21 cellular contexts compared by ENCODE assay signal in genomic region chr20:32301719-32302506, GRCh38. TPM values are rescaled to one million over a fixed set of nuclear protein-coding genes. Genes with fewer than 3 reads are reported as not detected.
DNase-seq lines count a peak whose midpoint lies in the region; ATAC-seq, FAIRE-seq and TF ChIP-seq lines count a peak whose summit lies in the region.
"Had no signal": no experiment of that assay in that cellular context is flagged by ENCODE, and none has a peak within 500 bp of the region (broad histone marks: within the 10 kb centered on the region; RNA-seq: fewer than 3 reads in every experiment).

No MANE protein-coding gene starts in this region.

- no peaks in the 10 kb centered on the region for H3K27me3 ChIP-seq in endothelial cell of umbilical vein (ENCODE audit: control insufficient read depth in 2 of 2, insufficient read depth in 2 of 2, low read length in 2 of 2)
- no peaks in the 10 kb centered on the region for H3K27me3 ChIP-seq in stomach
- H3K27me3 ChIP-seq: neutrophil had no signal

- H3K79me2 ChIP-seq in endothelial cell of umbilical vein (ENCODE audit: control insufficient read depth, insufficient read depth, low read length) = peaks cover 9% of the 10 kb centered on the region

- H4K20me1 ChIP-seq in endothelial cell of umbilical vein (replicated peaks; ENCODE audit: control insufficient read depth, extremely low read depth, insufficient read depth, low read length) = no peaks in the 10 kb centered on the region

- POLR2A ChIA-PET in endothelial cell of umbilical vein (lab: Charles Lee) = no interaction called here

- H3K27ac Mint-ChIP-seq in activated naive CD8-positive, alpha-beta T cell = peak overlapping the region; percentile 62
- no peak overlapping the region for H3K27ac Mint-ChIP-seq in activated naive CD8-positive, alpha-beta T cell treated with anti-CD3 and anti-CD28 coated beads for 36 hours
- peak overlapping the region; percentile 61 for H3K27ac Mint-ChIP-seq in T-helper 17 cell
- H3K27ac Mint-ChIP-seq in stimulated activated naive CD8-positive, alpha-beta T cell treated with anti-CD3 and anti-CD28 coated beads, Interleukin-15, Interleukin-2, amounts not matched to agents 100 ng/mL and 50 ng/mL, for 24 hours = peak overlapping the region; percentile 78

- no peaks in the 10 kb centered on the region for H3K36me3 ChIP-seq in endothelial cell of umbilical vein (ENCODE audit: control insufficient read depth in 2 of 2, extremely low read depth in 1 of 2, insufficient read depth in 2 of 2, low read length in 2 of 2)
- no peaks in the 10 kb centered on the region for H3K36me3 ChIP-seq in stomach
- H3K36me3 ChIP-seq: HAP-1, neutrophil had no signal

- no peak overlapping the region for H2AFZ ChIP-seq in endothelial cell of umbilical vein (ENCODE audit: low read depth, low read length)

- WGBS in stomach, 5 donors = 85 to 90% (median 89%) methylated on average over 5 of the region's 5 CpGs

- dilution Hi-C loops in endothelial cell of umbilical vein (cut with MboI; ENCODE audit: extremely low pct_ligation_motif_present, low sequenced_read_pairs) = no loop called here

- no peaks in the 10 kb centered on the region for H3K9me3 Mint-ChIP-seq in activated naive CD8-positive, alpha-beta T cell (ENCODE audit: low read depth)
- H3K9me3 Mint-ChIP-seq in activated naive CD8-positive, alpha-beta T cell treated with anti-CD3 and anti-CD28 coated beads for 36 hours = no peaks in the 10 kb centered on the region
- H3K9me3 Mint-ChIP-seq in stimulated activated naive CD8-positive, alpha-beta T cell treated with anti-CD3 and anti-CD28 coated beads, Interleukin-15, Interleukin-2, amounts not matched to agents 100 ng/mL and 50 ng/mL, for 24 hours = no peaks in the 10 kb centered on the region

- no peak overlapping the region for H3K9ac ChIP-seq in endothelial cell of umbilical vein (replicated peaks; ENCODE audit: extremely low read depth, insufficient read depth, low read length)

- CTCF ChIA-PET in endothelial cell of umbilical vein (lab: Charles Lee) = no interaction called here

- peak; percentile 61 for FAIRE-seq in endothelial cell of umbilical vein (lab: Jason Lieb, UNC)
- FAIRE-seq: RCC 7860, small intestine had no signal

- H3K36me3 Mint-ChIP-seq in activated naive CD8-positive, alpha-beta T cell = peaks cover 3% of the 10 kb centered on the region
- peaks cover 17% of the 10 kb centered on the region for H3K36me3 Mint-ChIP-seq in activated naive CD8-positive, alpha-beta T cell treated with anti-CD3 and anti-CD28 coated beads for 36 hours
- no peaks in the 10 kb centered on the region for H3K36me3 Mint-ChIP-seq in T-helper 17 cell (ENCODE audit: low read depth)
- H3K36me3 Mint-ChIP-seq in stimulated activated naive CD8-positive, alpha-beta T cell treated with anti-CD3 and anti-CD28 coated beads, Interleukin-15, Interleukin-2, amounts not matched to agents 100 ng/mL and 50 ng/mL, for 24 hours (ENCODE audit: low read depth) = peaks cover 46% of the 10 kb centered on the region

- H3K4me2 ChIP-seq in endothelial cell of umbilical vein (ENCODE audit: insufficient read depth, low read length) = no peak overlapping the region

- H3K27ac ChIP-seq in endothelial cell of umbilical vein (ENCODE audit: insufficient read depth, low read depth, low read length) (no peak overlapping the region), stomach (no peak overlapping the region)
- H3K27ac ChIP-seq: neutrophil, VCaP had no signal

- peaks cover 10% of the 10 kb centered on the region for H3K4me1 ChIP-seq in endothelial cell of umbilical vein (ENCODE audit: control insufficient read depth, extremely low read depth, insufficient read depth, low read length)
- peaks cover 7 to 31% (median 18%) of the 10 kb centered on the region in 4 donors for H3K4me1 ChIP-seq in stomach

- no peaks in the 10 kb centered on the region for H3K27me3 Mint-ChIP-seq in activated naive CD8-positive, alpha-beta T cell
- H3K27me3 Mint-ChIP-seq in activated naive CD8-positive, alpha-beta T cell treated with anti-CD3 and anti-CD28 coated beads for 36 hours = no peaks in the 10 kb centered on the region
- no peaks in the 10 kb centered on the region for H3K27me3 Mint-ChIP-seq in T-helper 17 cell
- H3K27me3 Mint-ChIP-seq in stimulated activated naive CD8-positive, alpha-beta T cell treated with anti-CD3 and anti-CD28 coated beads, Interleukin-15, Interleukin-2, amounts not matched to agents 100 ng/mL and 50 ng/mL, for 24 hours = no peaks in the 10 kb centered on the region

- no peak for ATAC-seq in T-helper 17 cell
- no peak for ATAC-seq in GM21447 (IDR thresholded peaks at IDR 0.05; ENCODE audit: unreplicated experiment)
- no peak for ATAC-seq in HG03280 (IDR thresholded peaks at IDR 0.05; ENCODE audit: unreplicated experiment)

- peak overlapping the region; percentile 4 for H3K4me3 Mint-ChIP-seq in activated naive CD8-positive, alpha-beta T cell
- no peak overlapping the region for H3K4me3 Mint-ChIP-seq in activated naive CD8-positive, alpha-beta T cell treated with anti-CD3 and anti-CD28 coated beads for 36 hours
- no peak overlapping the region for H3K4me3 Mint-ChIP-seq in T-helper 17 cell
- peak overlapping the region; percentile 55 for H3K4me3 Mint-ChIP-seq in stimulated activated naive CD8-positive, alpha-beta T cell treated with anti-CD3 and anti-CD28 coated beads, Interleukin-15, Interleukin-2, amounts not matched to agents 100 ng/mL and 50 ng/mL, for 24 hours
- H3K4me3 Mint-ChIP-seq: CD14-positive monocyte had no signal

- intact Hi-C loops in endothelial cell of umbilical vein (cut with micrococcal nuclease) (no loop called here), stomach (cut with DNase I; ENCODE audit: low total_unique reads) (no loop called here)

- TF ChIP-seq POLR2A in endothelial cell of umbilical vein (IDR thresholded peaks at IDR 0.05; ENCODE audit: low read depth, low read length) (no peak), stomach (IDR thresholded peaks at IDR 0.05) (no peak)

- no peak for DNase-seq in activated naive CD8-positive, alpha-beta T cell treated with anti-CD3 and anti-CD28 coated beads for 36 hours
- DNase-seq in T-helper 17 cell (no peak), endothelial cell of umbilical vein (ENCODE audit: low read depth, low spot score) (no peak), stomach (no peak)
- DNase-seq: activated CD4-positive, alpha-beta T cell treated with anti-CD3 and anti-CD28 coated beads, Interleukin-2, amount 50 U/mL, for 4 hours; effector CD4-positive, alpha-beta T cell; NCI-H1048; NCI-H1694 treated with DMSO at 0.1 percent for 48 hours; NCI-H2171; NCI-H524; small intestine; stimulated activated CD4-positive, alpha-beta T cell treated with anti-CD3 and anti-CD28 coated beads, Interleukin-2, amount 100 ng/mL, for 24 hours had no signal

- H3K4me3 ChIP-seq in endothelial cell of umbilical vein (replicated peaks in 1 of 3; ENCODE audit: insufficient read depth in 1 of 3, low read depth in 1 of 3, low read length in 3 of 3) (no peak overlapping the region), stomach (no peak overlapping the region)
- H3K4me3 ChIP-seq: HAP-1 had no signal

- BruUV-seq in endothelial cell of umbilical vein (replicated peaks; lab: Mats Ljungman, UMichigan) = no TSS peak

- peaks cover 22% of the 10 kb centered on the region for H3K4me1 Mint-ChIP-seq in activated naive CD8-positive, alpha-beta T cell (ENCODE audit: low read depth)
- H3K4me1 Mint-ChIP-seq in activated naive CD8-positive, alpha-beta T cell treated with anti-CD3 and anti-CD28 coated beads for 36 hours = peaks cover 26% of the 10 kb centered on the region
- H3K4me1 Mint-ChIP-seq in T-helper 17 cell = peaks cover 25% of the 10 kb centered on the region
- H3K4me1 Mint-ChIP-seq in stimulated activated naive CD8-positive, alpha-beta T cell treated with anti-CD3 and anti-CD28 coated beads, Interleukin-15, Interleukin-2, amounts not matched to agents 100 ng/mL and 50 ng/mL, for 24 hours (ENCODE audit: low read depth) = peaks cover 48% of the 10 kb centered on the region

- no peak for TF ChIP-seq EP300 in stomach (IDR thresholded peaks at IDR 0.05)

- no peaks in the 10 kb centered on the region for H3K9me1 ChIP-seq in endothelial cell of umbilical vein (replicated peaks; ENCODE audit: control insufficient read depth, extremely low read depth, insufficient read depth, low read length)

- H3K9me3 ChIP-seq in T-helper 17 cell (ENCODE audit: control insufficient read depth, low read length, poor library complexity, severe bottlenecking) (no peaks in the 10 kb centered on the region), endothelial cell of umbilical vein (replicated peaks; ENCODE audit: control insufficient read depth, insufficient read depth, low read length) (no peaks in the 10 kb centered on the region), stomach (no peaks in the 10 kb centered on the region)
- H3K9me3 ChIP-seq: HAP-1, neutrophil had no signal

- TF ChIP-seq CTCF in endothelial cell of umbilical vein (IDR thresholded peaks at IDR 0.05; ENCODE audit: extremely low read depth in 1 of 2, insufficient read depth in 1 of 2, low read depth in 1 of 2, low read length in 2 of 2) = no peak
- no peak for TF ChIP-seq CTCF in stomach (IDR thresholded peaks at IDR 0.05)

RNA-seq across cellular contexts. Expression of gene KIF3B, which starts 24.5 kb away (rescaled TPM):
- 10 to 100 TPM; 36.2 to 36.5 TPM for total RNA-seq in activated naive CD8-positive, alpha-beta T cell treated with anti-CD3 and anti-CD28 coated beads for 36 hours
- total RNA-seq in T-helper 17 cell = 10 to 100 TPM; 13.4 to 14.4 TPM
- 25.1 and 26.3 TPM in 2 replicates for total RNA-seq in endothelial cell of umbilical vein
- 11.2 and 14.5 TPM in 2 replicates for polyA plus RNA-seq in endothelial cell of umbilical vein
- 18.8 and 19.0 TPM in 2 replicates for polyA plus RNA-seq in endothelial cell of umbilical vein (2011; cell fraction: cytosol; rRNA removed)
- polyA plus RNA-seq in endothelial cell of umbilical vein (2011; cell fraction: nucleus; rRNA removed) = 12.7 and 13.3 TPM in 2 replicates
- polyA plus RNA-seq in endothelial cell of umbilical vein (2012) = 20.7 and 28.9 TPM in 2 replicates
- polyA minus RNA-seq in endothelial cell of umbilical vein = 27.4 and 27.8 TPM in 2 replicates
- 14.6 TPM for polyA minus RNA-seq in endothelial cell of umbilical vein (2011; cell fraction: cytosol; rRNA and poly(A)+ RNA removed)
- polyA minus RNA-seq in endothelial cell of umbilical vein (2011; cell fraction: nucleus; rRNA and poly(A)+ RNA removed) = 8.6 and 13.1 TPM in 2 replicates
- 10 to 100 TPM in 4 of 5 donors, 1 to 10 TPM in 1; 5.3 to 29.1 (median 25.7) TPM for total RNA-seq in stomach
- 10 to 100 TPM in 2 of 3 donors, 1 to 10 TPM in 1; 7.7 to 23.5 (median 18.5) TPM for polyA plus RNA-seq in stomach

RNA-seq across cellular contexts. Expression of gene ASXL1, which starts 56.2 kb away (rescaled TPM):
- 100 to 1,000 TPM in 1 of 2 experiments, 10 to 100 TPM in 1; 97.5 to 100 TPM for total RNA-seq in activated naive CD8-positive, alpha-beta T cell treated with anti-CD3 and anti-CD28 coated beads for 36 hours
- total RNA-seq in T-helper 17 cell (100 to 1,000 TPM; 198 to 207 TPM), endothelial cell of umbilical vein (98.9 and 101 TPM in 2 replicates), stomach (100 to 1,000 TPM in 2 of 5 donors, 10 to 100 TPM in 3; 50.4 to 185 (median 75.5) TPM)
- polyA plus RNA-seq in endothelial cell of umbilical vein (37.3 and 45.4 TPM in 2 replicates), stomach (10 to 100 TPM in 1 of 3 donors, 1 to 10 TPM in 2; 9.0 to 14.2 (median 9.7) TPM)
- 30.1 and 34.6 TPM in 2 replicates for polyA plus RNA-seq in endothelial cell of umbilical vein (2011; cell fraction: cytosol; rRNA removed)
- 264 and 294 TPM in 2 replicates for polyA plus RNA-seq in endothelial cell of umbilical vein (2011; cell fraction: nucleus; rRNA removed)
- 46.9 and 53.2 TPM in 2 replicates for polyA plus RNA-seq in endothelial cell of umbilical vein (2012)
- 106 and 119 TPM in 2 replicates for polyA minus RNA-seq in endothelial cell of umbilical vein
- polyA minus RNA-seq in endothelial cell of umbilical vein (2011; cell fraction: cytosol; rRNA and poly(A)+ RNA removed) = 35.6 TPM
- 155 and 193 TPM in 2 replicates for polyA minus RNA-seq in endothelial cell of umbilical vein (2011; cell fraction: nucleus; rRNA and poly(A)+ RNA removed)

Comparison
In these comparisons a context has a peak if more than half of its experiments do, and no peak if none do; other contexts are left out.
1. H3K4me3 Mint-ChIP-seq: peak in activated naive CD8-positive, alpha-beta T cell (single experiment) and stimulated activated naive CD8-positive, alpha-beta T cell treated with anti-CD3 and anti-CD28 coated beads, Interleukin-15, Interleukin-2, amounts not matched to agents 100 ng/mL and 50 ng/mL, for 24 hours (single experiment); none in activated naive CD8-positive, alpha-beta T cell treated with anti-CD3 and anti-CD28 coated beads for 36 hours (single experiment) and T-helper 17 cell (single experiment).